10 cellular contexts compared by ENCODE assay signal in the genomic region with DNA sequence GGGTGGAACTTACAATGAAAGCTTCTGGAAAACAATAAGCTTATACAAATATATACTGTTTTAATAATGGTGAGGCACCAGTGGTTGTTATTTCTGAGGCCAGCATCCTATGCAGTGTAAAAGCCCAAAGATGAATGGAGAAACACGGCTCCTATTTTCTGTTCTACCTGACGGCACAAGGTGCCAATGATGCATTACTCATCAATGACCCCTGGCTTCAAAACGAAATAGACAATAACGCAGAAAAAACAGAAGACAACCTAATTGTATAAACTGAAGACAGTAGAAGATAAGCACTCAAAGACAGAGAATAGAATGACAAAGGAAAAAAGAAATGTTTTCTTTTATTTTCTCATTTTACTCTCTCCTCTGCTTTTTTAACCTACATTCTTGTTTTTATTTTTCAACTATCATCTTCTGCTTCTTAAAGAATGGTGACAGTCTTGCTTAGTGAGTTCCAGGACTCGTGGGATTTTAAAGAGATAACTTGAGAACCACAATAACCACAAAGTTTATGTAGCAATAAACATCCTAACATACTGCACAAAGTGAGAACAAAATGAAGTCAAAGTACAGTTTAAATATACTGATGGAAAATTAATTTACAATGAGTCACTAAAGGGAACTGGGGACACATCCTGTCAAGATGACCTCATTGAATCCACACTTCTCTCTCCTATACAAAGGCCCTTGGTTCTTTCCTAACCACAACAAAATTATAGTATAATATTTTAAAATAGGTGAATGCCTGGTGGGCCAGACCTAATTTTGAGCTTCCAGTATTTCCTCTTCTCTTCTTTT.
DNase-seq lines count a peak whose midpoint lies in the region; ATAC-seq and TF ChIP-seq lines count a peak whose summit lies in the region.
"Had no signal": no experiment of that assay in that cellular context is flagged by ENCODE, and none has a peak within 500 bp of the region (broad histone marks: within the 10 kb centered on the region; RNA-seq: fewer than 3 reads in every experiment).

No MANE protein-coding gene starts in this region.

- no peak for TF ChIP-seq CTCF in foreskin keratinocyte (conservative IDR thresholded peaks at IDR 0.05)
- TF ChIP-seq CTCF in adrenal gland (IDR thresholded peaks at IDR 0.05): no peak

- H3K4me1 ChIP-seq in foreskin keratinocyte (peaks cover 26% of the 10 kb centered on the region), adrenal gland (replicated peaks in 1 of 2) (no peaks in the 10 kb centered on the region)
- peaks cover 2% of the 10 kb centered on the region for H3K4me1 ChIP-seq in effector memory CD4-positive, alpha-beta T cell (ENCODE audit: control insufficient read depth, insufficient read depth, low read length, poor library complexity, severe bottlenecking)

- peak overlapping the region; percentile 32 for H3K27ac ChIP-seq in foreskin keratinocyte
- H3K27ac ChIP-seq in adrenal gland: no peak overlapping the region
- no peak overlapping the region for H3K27ac ChIP-seq in effector memory CD4-positive, alpha-beta T cell (ENCODE audit: insufficient read depth, low read length, poor library complexity, severe bottlenecking)

- H3K4me3 ChIP-seq in adrenal gland: no peak overlapping the region
- no peak overlapping the region for H3K4me3 ChIP-seq in effector memory CD4-positive, alpha-beta T cell (ENCODE audit: insufficient read depth, low read depth, low read length, poor library complexity, severe bottlenecking)

- no peaks in the 10 kb centered on the region for H3K27me3 ChIP-seq in foreskin keratinocyte
- H3K27me3 ChIP-seq in adrenal gland: no peaks in the 10 kb centered on the region
- H3K27me3 ChIP-seq in effector memory CD4-positive, alpha-beta T cell (replicated peaks; ENCODE audit: control insufficient read depth, insufficient read depth, low read length, poor library complexity, severe bottlenecking): no peaks in the 10 kb centered on the region

- 62 to 64% (median 63%) methylated on average over 5 of the region's 5 CpGs for WGBS in adrenal gland, 4 donors

- ATAC-seq in activated naive CD4-positive, alpha-beta T cell treated with anti-CD3 and anti-CD28 coated beads, Interleukin-2, amount 50 U/mL, for 72 hours: peak; percentile 48 to 78
- ATAC-seq in foreskin keratinocyte: peak; percentile 92
- no peak for ATAC-seq in HG03442 (IDR thresholded peaks at IDR 0.05; ENCODE audit: unreplicated experiment)
- ATAC-seq: CD8-positive, alpha-beta T cell had no signal

- intact Hi-C loops in adrenal gland (cut with DNase I): no loop called here

- H3K36me3 Mint-ChIP-seq in activated naive CD4-positive, alpha-beta T cell treated with anti-CD3 and anti-CD28 coated beads, Interleukin-2, amount 50 U/mL, for 72 hours: no peaks in the 10 kb centered on the region
- H3K36me3 Mint-ChIP-seq: CD8-positive, alpha-beta T cell had no signal

- no peaks in the 10 kb centered on the region for H3K9me3 ChIP-seq in adrenal gland (replicated peaks in 1 of 3)
- no peaks in the 10 kb centered on the region for H3K9me3 ChIP-seq in effector memory CD4-positive, alpha-beta T cell (ENCODE audit: control insufficient read depth, low read length)

- H3K9me3 Mint-ChIP-seq in activated naive CD4-positive, alpha-beta T cell treated with anti-CD3 and anti-CD28 coated beads, Interleukin-2, amount 50 U/mL, for 72 hours: no peaks in the 10 kb centered on the region
- H3K9me3 Mint-ChIP-seq: CD8-positive, alpha-beta T cell had no signal

- H3K36me3 ChIP-seq in adrenal gland (replicated peaks in 1 of 2): no peaks in the 10 kb centered on the region
- no peaks in the 10 kb centered on the region for H3K36me3 ChIP-seq in effector memory CD4-positive, alpha-beta T cell (ENCODE audit: control insufficient read depth, insufficient read depth, low read length)

- TF ChIP-seq POLR2A in adrenal gland (IDR thresholded peaks at IDR 0.05): no peak

- H3K27ac Mint-ChIP-seq in activated naive CD4-positive, alpha-beta T cell treated with anti-CD3 and anti-CD28 coated beads, Interleukin-2, amount 50 U/mL, for 72 hours: no peak overlapping the region
- H3K27ac Mint-ChIP-seq: CD8-positive, alpha-beta T cell had no signal

- no peak for DNase-seq in activated naive CD4-positive, alpha-beta T cell treated with anti-CD3 and anti-CD28 coated beads, Interleukin-2, amount 50 U/mL, for 72 hours (ENCODE audit: low spot score in 2 of 2)
- DNase-seq in activated naive CD4-positive, alpha-beta T cell (lab: John Stamatoyannopoulos, UW): no peak
- DNase-seq in SW480 (ENCODE audit: low spot score) (peak; percentile 98), foreskin keratinocyte (peak; percentile 84 to 89), adrenal gland (no peak), inferior parietal cortex (ENCODE audit: extremely low spot score) (no peak)
- no peak for DNase-seq in effector memory CD4-positive, alpha-beta T cell
- DNase-seq: CD8-positive, alpha-beta T cell; NCI-H345 had no signal

Comparison
In these comparisons a context has a peak if more than half of its experiments do, and no peak if none do; other contexts are left out.
1. DNase-seq: peak in SW480 (single experiment) and foreskin keratinocyte (2 of 2); none in activated naive CD4-positive, alpha-beta T cell treated with anti-CD3 and anti-CD28 coated beads, Interleukin-2, amount 50 U/mL, for 72 hours (0 of 2), activated naive CD4-positive, alpha-beta T cell (0 of 4), adrenal gland (0 of 7), effector memory CD4-positive, alpha-beta T cell (0 of 3) and inferior parietal cortex (single experiment).